11 cellular contexts compared by ENCODE assay signal in the genomic region with DNA sequence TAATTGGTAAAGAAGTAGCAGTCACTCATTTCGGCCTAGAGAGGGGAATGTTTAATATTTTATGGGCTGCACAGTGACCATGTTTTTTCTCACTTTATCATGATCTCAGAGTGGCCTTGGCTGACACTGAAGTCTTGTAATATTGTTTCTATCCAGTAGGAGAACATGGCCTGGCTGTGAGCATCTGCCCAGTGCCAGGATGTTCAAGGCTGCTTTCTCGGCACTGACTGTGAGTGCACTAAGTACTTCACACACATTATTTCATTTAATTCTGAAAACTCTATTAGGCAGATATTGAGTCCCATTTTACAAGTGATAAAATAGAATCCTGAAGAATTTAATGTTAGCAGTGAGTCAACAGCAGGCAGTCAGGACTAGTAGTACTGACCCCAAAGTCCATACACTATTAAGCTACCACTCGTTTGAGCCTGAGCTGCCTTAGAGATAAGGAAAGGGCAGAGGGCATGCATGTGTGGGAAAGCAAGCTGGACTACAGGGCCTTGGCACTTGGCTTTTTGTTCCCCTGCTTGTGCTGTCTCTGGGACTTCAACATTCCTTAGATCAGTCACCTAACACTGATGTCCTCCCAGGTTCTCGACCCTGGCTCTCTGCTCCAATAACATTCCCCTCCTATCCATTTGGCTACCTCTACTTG. TPM values are rescaled to one million over a fixed set of nuclear protein-coding genes. Genes with fewer than 3 reads are reported as not detected.
DNase-seq lines count a peak whose midpoint lies in the region; ATAC-seq and TF ChIP-seq lines count a peak whose summit lies in the region.
"Had no signal": no experiment of that assay in that cellular context is flagged by ENCODE, and none has a peak within 500 bp of the region (broad histone marks: within the 10 kb centered on the region; RNA-seq: fewer than 3 reads in every experiment).

No MANE protein-coding gene starts in this region.

- H3K9me3 ChIP-seq in body of pancreas (no peaks in the 10 kb centered on the region), thyroid gland (no peaks in the 10 kb centered on the region)
- H3K9me3 ChIP-seq: colonic mucosa had no signal

- H3K27ac ChIP-seq in KMS-11 = no peak overlapping the region
- peak overlapping the region in 2 of 4 donors; percentile 28 to 41 for H3K27ac ChIP-seq in body of pancreas
- H3K27ac ChIP-seq in thyroid gland = no peak overlapping the region
- H3K27ac ChIP-seq: colonic mucosa had no signal

- H3K9ac ChIP-seq in KMS-11 = no peak overlapping the region

- 29 to 31% methylated on average over 4 of the region's 4 CpGs for WGBS in body of pancreas, 2 donors
- WGBS in thyroid gland, 2 donors = 71 to 73% methylated on average over 4 of the region's 4 CpGs

- H3K36me3 ChIP-seq in KMS-11 (ENCODE audit: insufficient read depth) (no peaks in the 10 kb centered on the region), body of pancreas (replicated peaks in 1 of 2; ENCODE audit: insufficient read depth in 1 of 2, low read depth in 2 of 2) (no peaks in the 10 kb centered on the region), thyroid gland (no peaks in the 10 kb centered on the region)
- H3K36me3 ChIP-seq: colonic mucosa had no signal

- TF ChIP-seq POLR2A in body of pancreas (IDR thresholded peaks at IDR 0.05) (no peak), thyroid gland (IDR thresholded peaks at IDR 0.05) (no peak)

- H3K27me3 Mint-ChIP-seq in mesothelial cell of epicardium (ENCODE audit: low read depth) = no peaks in the 10 kb centered on the region

- H3K4me1 Mint-ChIP-seq in mesothelial cell of epicardium = no peaks in the 10 kb centered on the region

- no peak overlapping the region for H3K4me3 Mint-ChIP-seq in mesothelial cell of epicardium

- no peaks in the 10 kb centered on the region for H3K36me3 Mint-ChIP-seq in mesothelial cell of epicardium

- ATAC-seq in body of pancreas (peak; percentile 62), GM21381 (IDR thresholded peaks at IDR 0.05; ENCODE audit: unreplicated experiment) (no peak), HG03520 (IDR thresholded peaks at IDR 0.05; ENCODE audit: unreplicated experiment) (no peak)

- no peaks in the 10 kb centered on the region for H4K20me1 ChIP-seq in KMS-11 (ENCODE audit: insufficient read depth)

- DNase-seq in AG10803 (ENCODE audit: low read depth) = peak; percentile 54
- peak in 3 of 4 donors; percentile 24 to 30 (median 24) for DNase-seq in body of pancreas
- DNase-seq in mesothelial cell of epicardium (ENCODE audit: low spot score in 2 of 2, unreplicated experiment in 2 of 2) = no peak
- no peak for DNase-seq in NCI-H2196 treated with DMSO at 0.1 percent for 48 hours (lab: John Stamatoyannopoulos, UW; ENCODE audit: unreplicated experiment)
- DNase-seq in thyroid gland = no peak
- DNase-seq: colonic mucosa, NCI-H226, T-helper 2 cell had no signal

- H2AFZ ChIP-seq in KMS-11 (ENCODE audit: low read depth) = no peak overlapping the region

- no peak overlapping the region for H3K4me3 ChIP-seq in AG10803 (ENCODE audit: low read length)
- no peak overlapping the region for H3K4me3 ChIP-seq in KMS-11 (IDR thresholded peaks at IDR 0.05; ENCODE audit: insufficient read depth, low read depth, low read length)
- no peak overlapping the region for H3K4me3 ChIP-seq in body of pancreas
- no peak overlapping the region for H3K4me3 ChIP-seq in thyroid gland (replicated peaks in 1 of 3)
- H3K4me3 ChIP-seq: colonic mucosa had no signal

- TF ChIP-seq CTCF in AG10803 (conservative IDR thresholded peaks at IDR 0.05; ENCODE audit: low read length) = peak; percentile 49
- TF ChIP-seq CTCF in KMS-11 (conservative IDR thresholded peaks at IDR 0.05; ENCODE audit: low read depth, low read length) = 0 out of 2 replicates have a peak, but pooled peaks have one; percentile 14
- peak in 4 of 7 experiments; percentile 18 to 39 (median 30) for TF ChIP-seq CTCF in body of pancreas (IDR thresholded peaks at IDR 0.05)
- peak; percentile 20 for TF ChIP-seq CTCF in mesothelial cell of epicardium (IDR thresholded peaks at IDR 0.05; ENCODE audit: unreplicated experiment)
- no peak for TF ChIP-seq CTCF in thyroid gland (IDR thresholded peaks at IDR 0.05)

- H3K27ac Mint-ChIP-seq in mesothelial cell of epicardium = no peak overlapping the region

- no peaks in the 10 kb centered on the region for H3K9me3 Mint-ChIP-seq in mesothelial cell of epicardium

- no peaks in the 10 kb centered on the region for H3K27me3 ChIP-seq in KMS-11 (ENCODE audit: insufficient read depth, low read depth)
- no peaks in the 10 kb centered on the region for H3K27me3 ChIP-seq in body of pancreas
- peaks cover 4% of the 10 kb centered on the region for H3K27me3 ChIP-seq in thyroid gland
- H3K27me3 ChIP-seq: colonic mucosa had no signal

- intact Hi-C loops in body of pancreas (cut with DNase I) = no loop called here
- intact Hi-C loops in thyroid gland (cut with DNase I) = no loop called here

- no peak overlapping the region for H3K4me2 ChIP-seq in KMS-11

- H3K4me1 ChIP-seq in KMS-11 (ENCODE audit: low read depth, poor library complexity, severe bottlenecking) = no peaks in the 10 kb centered on the region
- peaks cover 29% of the 10 kb centered on the region for H3K4me1 ChIP-seq in body of pancreas
- H3K4me1 ChIP-seq in thyroid gland = no peaks in the 10 kb centered on the region
- H3K4me1 ChIP-seq: colonic mucosa had no signal

- H3K79me2 ChIP-seq in KMS-11 (ENCODE audit: insufficient read depth, low read depth) = no peaks in the 10 kb centered on the region

RNA-seq across cellular contexts. Expression of gene APPL2, which starts 42.2 kb away (rescaled TPM):
- 10 to 100 TPM; 32.4 to 32.6 TPM for total RNA-seq in body of pancreas
- total RNA-seq in mesothelial cell of epicardium = 63.4 to 66.9 TPM (median 63.5 TPM) in 3 replicates
- total RNA-seq in thyroid gland = 10 to 100 TPM; 28.6 to 30.6 (median 30.3) TPM

RNA-seq across cellular contexts. Expression of gene C12orf75, which starts 52.3 kb away (rescaled TPM):
- total RNA-seq in body of pancreas (10 to 100 TPM; 39.2 to 57.6 TPM), mesothelial cell of epicardium (14.0 to 15.6 TPM (median 15.0 TPM) in 3 replicates), thyroid gland (1 to 10 TPM; 1.9 to 5.8 (median 4.3) TPM)

Comparison
In these comparisons a context has a peak if more than half of its experiments do, and no peak if none do; other contexts are left out.
1. DNase-seq: peak in AG10803 (single experiment) and body of pancreas (3 of 4); none in mesothelial cell of epicardium (0 of 2), NCI-H2196 treated with DMSO at 0.1 percent for 48 hours (single experiment) and thyroid gland (0 of 2).
2. CTCF ChIP-seq: peak in AG10803 (single experiment), KMS-11 (single experiment), body of pancreas (4 of 7) and mesothelial cell of epicardium (single experiment); none in thyroid gland (0 of 6).